In genomic region chr6:28104392-28105250, GRCh38 we compare ENCODE assay signal across 8 cellular contexts. TPM values are rescaled to one million over a fixed set of nuclear protein-coding genes. Genes with fewer than 3 reads are reported as not detected.
DNase-seq lines count a peak whose midpoint lies in the region; ATAC-seq and TF ChIP-seq lines count a peak whose summit lies in the region.

No MANE protein-coding gene starts in this region.

- H3K9ac ChIP-seq in HUES64 (ENCODE audit: low read depth, low read length) (peak overlapping the region; percentile 65), OCI-LY3 (ENCODE audit: low read length) (peak overlapping the region; percentile 82)

- H3K4me3 ChIP-seq in HUES64 (ENCODE audit: low read length) (peak overlapping the region; percentile 75), OCI-LY3 (ENCODE audit: low read length) (peak overlapping the region; percentile 90), esophagus muscularis mucosa (peak overlapping the region; percentile 64 to 96 (median 80)), muscle layer of duodenum (ENCODE audit: low read depth in 1 of 2, low read length in 2 of 2) (peak overlapping the region; percentile 70 to 76)

- H3K36me3 ChIP-seq in HUES64 (ENCODE audit: insufficient read depth, low read length), result no peaks in the 10 kb centered on the region
- no peaks in the 10 kb centered on the region for H3K36me3 ChIP-seq in OCI-LY3 (replicated peaks; ENCODE audit: low read depth, low read length)
- H3K36me3 ChIP-seq in esophagus muscularis mucosa, result no peaks in the 10 kb centered on the region
- H3K36me3 ChIP-seq in muscle layer of duodenum (ENCODE audit: control insufficient read depth in 1 of 2, insufficient read depth in 2 of 2, low read length in 2 of 2), result no peaks in the 10 kb centered on the region

- 2% methylated on average over 54 of the region's 54 CpGs for WGBS in HUES64
- WGBS in esophagus muscularis mucosa, result under 1% methylated on average over 52 of the region's 54 CpGs

- TF ChIP-seq CTCF in OCI-LY3 (IDR thresholded peaks at IDR 0.05; ENCODE audit: low read depth, low read length) (no peak; the same call in 1 of the 2 replicates), esophagus muscularis mucosa (IDR thresholded peaks at IDR 0.05) (peak; percentile 31 to 83 (median 40))

- no peaks in the 10 kb centered on the region for H4K20me1 ChIP-seq in OCI-LY3 (ENCODE audit: insufficient read depth, low read length)

- TF ChIP-seq EP300 in esophagus muscularis mucosa (IDR thresholded peaks at IDR 0.05), result no peak

- DNase-seq in DMS 273 (lab: John Stamatoyannopoulos, UW; ENCODE audit: unreplicated experiment) (peak; percentile 92), esophagus muscularis mucosa (ENCODE audit: extremely low spot score) (peak; percentile 93)
- DNase-seq in activated T-cell treated with anti-CD3 and anti-CD28 coated beads, Interleukin-2, amount 50 U/mL, for 1 hour, result peak; percentile 85
- peak; percentile 67 to 69 for DNase-seq in stimulated activated CD8-positive, alpha-beta memory T cell treated with anti-CD3 and anti-CD28 coated beads, Interleukin-7, amount 100 ng/mL, for 1 hour (ENCODE audit: low read depth in 2 of 2)

- intact Hi-C loops in esophagus muscularis mucosa (cut with DNase I), result no loop called here

- peak overlapping the region; percentile 81 for H3K4me2 ChIP-seq in OCI-LY3 (ENCODE audit: low read length)

- H3K27ac ChIP-seq in HUES64 (ENCODE audit: low read depth, low read length) (no peak overlapping the region), OCI-LY3 (ENCODE audit: low read length) (peak overlapping the region; percentile 72), esophagus muscularis mucosa (replicated peaks in 1 of 4) (peak overlapping the region; percentile 80 to 92 (median 84)), muscle layer of duodenum (ENCODE audit: low read length) (peak overlapping the region; percentile 76)

- H2AFZ ChIP-seq in OCI-LY3 (ENCODE audit: low read depth, low read length), result peak overlapping the region; percentile 94

- H3K9me3 ChIP-seq in HUES64 (ENCODE audit: insufficient read depth, low read depth, low read length), result no peaks in the 10 kb centered on the region
- no peaks in the 10 kb centered on the region for H3K9me3 ChIP-seq in OCI-LY3 (ENCODE audit: insufficient read depth, low read length)
- H3K9me3 ChIP-seq in esophagus muscularis mucosa, result no peaks in the 10 kb centered on the region
- H3K9me3 ChIP-seq in muscle layer of duodenum (ENCODE audit: control insufficient read depth in 1 of 2, low read length in 2 of 2), result no peaks in the 10 kb centered on the region

- no peaks in the 10 kb centered on the region for H3K79me2 ChIP-seq in OCI-LY3 (ENCODE audit: low read length)

- H3K27me3 ChIP-seq in HUES64 (ENCODE audit: insufficient read depth, low read length), result peaks cover 30% of the 10 kb centered on the region
- no peaks in the 10 kb centered on the region for H3K27me3 ChIP-seq in OCI-LY3 (ENCODE audit: low read depth, low read length)
- H3K27me3 ChIP-seq in esophagus muscularis mucosa, result no peaks in the 10 kb centered on the region
- H3K27me3 ChIP-seq in muscle layer of duodenum (ENCODE audit: low read depth, low read length), result no peaks in the 10 kb centered on the region

- TF ChIP-seq POLR2A in esophagus muscularis mucosa (IDR thresholded peaks at IDR 0.05; ENCODE audit: low read depth), result no peak

- H3K4me1 ChIP-seq in HUES64 (ENCODE audit: insufficient read depth, low read length) (no peaks in the 10 kb centered on the region), OCI-LY3 (ENCODE audit: low read length) (peaks cover 11% of the 10 kb centered on the region; the same call in 1 of the 2 replicates), esophagus muscularis mucosa (peaks cover 4 to 7% (median 6%) of the 10 kb centered on the region in 4 donors), muscle layer of duodenum (ENCODE audit: control insufficient read depth in 1 of 2, insufficient read depth in 2 of 2, low read length in 2 of 2) (peaks cover 0 to 3% of the 10 kb centered on the region in 2 donors)

- ATAC-seq in GM21390 (IDR thresholded peaks at IDR 0.05; ENCODE audit: unreplicated experiment), result peak; percentile 99

RNA-seq across cellular contexts. Expression of gene ZSCAN16, which starts 19.8 kb away (rescaled TPM):
- polyA plus RNA-seq in HUES64 (2013, experiment 1 of 2), result 3.8 TPM
- 4.6 TPM for polyA plus RNA-seq in HUES64 (2013, experiment 2 of 2)
- total RNA-seq in esophagus muscularis mucosa, result 1 to 10 TPM; 2.9 to 7.4 (median 3.4) TPM

RNA-seq across cellular contexts. Expression of gene ZNF165, which starts 24.3 kb away (rescaled TPM):
- polyA plus RNA-seq in HUES64 (2013, experiment 1 of 2), result 4.4 TPM
- polyA plus RNA-seq in HUES64 (2013, experiment 2 of 2), result 4.4 TPM
- 1 to 10 TPM in 1 of 4 donors, under 1 TPM in 3; 0.40 to 1.1 (median 0.66) TPM for total RNA-seq in esophagus muscularis mucosa

RNA-seq across cellular contexts. Expression of gene ZKSCAN8, which starts 37.1 kb away (rescaled TPM):
- 12.0 TPM for polyA plus RNA-seq in HUES64 (2013, experiment 1 of 2)
- 15.9 TPM for polyA plus RNA-seq in HUES64 (2013, experiment 2 of 2)
- 10 to 100 TPM; 18.7 to 21.7 (median 20.8) TPM for total RNA-seq in esophagus muscularis mucosa
